22 cellular contexts compared by ENCODE assay signal in the genomic region with DNA sequence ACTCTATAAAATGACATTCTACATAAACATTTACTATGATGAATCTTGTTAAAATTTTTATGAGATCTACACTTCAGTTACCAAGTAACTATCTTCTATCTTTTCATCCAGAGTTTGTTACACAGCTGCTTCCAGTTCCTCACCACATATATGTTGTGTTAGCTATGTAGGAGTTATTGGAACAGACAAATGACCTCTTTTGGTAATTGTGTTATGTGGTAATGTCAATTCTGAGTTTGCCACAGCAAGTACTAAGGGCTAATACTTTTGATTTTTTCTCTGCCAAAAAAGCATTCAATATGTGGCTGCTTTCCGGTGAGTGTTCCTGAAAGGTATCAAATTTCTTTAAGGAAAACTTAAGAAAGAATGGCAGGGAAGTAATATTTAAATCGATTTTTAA.
"Had no signal": no experiment of that assay in that cellular context is flagged by ENCODE, and none has a peak within 500 bp of the region (broad histone marks: within the 10 kb centered on the region; RNA-seq: fewer than 3 reads in every experiment).

No MANE protein-coding gene starts in this region.

- ATAC-seq: activated naive CD4-positive, alpha-beta T cell treated with anti-CD3 and anti-CD28 coated beads, Interleukin-2, amount 50 U/mL, for 72 hours; left colon had no signal

- H3K4me1 Mint-ChIP-seq: nephron progenitor cell had no signal

- H3K27ac Mint-ChIP-seq: activated naive CD4-positive, alpha-beta T cell treated with anti-CD3 and anti-CD28 coated beads, Interleukin-2, amount 50 U/mL, for 72 hours; activated T-helper 1 cell treated with anti-CD3 and anti-CD28 coated beads, Interleukin-12 subunit alpha, Interleukin-12 subunit beta, Interleukin-2, Interleukin-4 antibody, amounts not matched to agents 30 ng/mL and 10 ng/mL and 1 ng/mL, durations not matched to agents 14 hours and 24 hours and 36 hours; nephron progenitor cell; stimulated activated naive CD8-positive, alpha-beta T cell treated with anti-CD3 and anti-CD28 coated beads, Interleukin-15, Interleukin-2, amounts not matched to agents 100 ng/mL and 50 ng/mL, for 24 hours; T-helper 1 cell treated with Interleukin-12 subunit alpha and Interleukin-12 subunit beta and Interleukin-4 antibody, amounts not matched to agents 30 μg/mL and 1 μg/mL, for 36 hours had no signal

- FAIRE-seq: endometrium, islet of Langerhans had no signal

- H3K36me3 Mint-ChIP-seq: activated naive CD4-positive, alpha-beta T cell treated with anti-CD3 and anti-CD28 coated beads, Interleukin-2, amount 50 U/mL, for 72 hours had no signal

- H3K9me3 Mint-ChIP-seq: activated T-helper 1 cell treated with anti-CD3 and anti-CD28 coated beads, Interleukin-12 subunit alpha, Interleukin-12 subunit beta, Interleukin-2, Interleukin-4 antibody, amounts not matched to agents 30 ng/mL and 10 ng/mL and 1 ng/mL, durations not matched to agents 14 hours and 24 hours and 36 hours; nephron progenitor cell; T-helper 1 cell treated with Interleukin-12 subunit alpha and Interleukin-12 subunit beta and Interleukin-4 antibody, amounts not matched to agents 30 μg/mL and 1 μg/mL, for 36 hours had no signal

- H3K27me3 ChIP-seq: suprapubic skin, transverse colon, vagina had no signal

- H3K4me3 ChIP-seq: lung, suprapubic skin, transverse colon, vagina had no signal

- H3K4me1 ChIP-seq: suprapubic skin, transverse colon, vagina had no signal

- DNase-seq: activated CD4-positive, alpha-beta T cell treated with anti-CD3 and anti-CD28 coated beads, Interleukin-2, amount 50 U/mL, for 48 hours; activated gamma-delta T cell treated with Interleukin-2 at 50 U/mL for 16 hours; activated T-cell treated with anti-CD3 and anti-CD28 coated beads for 4 hours; amniotic stem cell; cerebellar nuclear complex; cortex of kidney; left colon; midbrain; nephron progenitor cell; occipital lobe; stimulated activated CD4-positive, alpha-beta T cell treated with anti-CD3 and anti-CD28 coated beads, Interleukin-1b, Interleukin-23, amount 100 ng/mL, for 48 hours; transverse colon; WERI-Rb-1 had no signal

- H3K27ac ChIP-seq: suprapubic skin, transverse colon, vagina, WERI-Rb-1 had no signal

- H3K36me3 ChIP-seq: suprapubic skin, transverse colon, vagina, WERI-Rb-1 had no signal

- H3K4me3 Mint-ChIP-seq: activated T-helper 1 cell treated with anti-CD3 and anti-CD28 coated beads, Interleukin-12 subunit alpha, Interleukin-12 subunit beta, Interleukin-2, Interleukin-4 antibody, amounts not matched to agents 30 ng/mL and 10 ng/mL and 1 ng/mL, durations not matched to agents 14 hours and 24 hours and 36 hours; nephron progenitor cell; stimulated activated naive CD8-positive, alpha-beta T cell treated with anti-CD3 and anti-CD28 coated beads, Interleukin-15, Interleukin-2, amounts not matched to agents 100 ng/mL and 50 ng/mL, for 24 hours; T-helper 1 cell treated with Interleukin-12 subunit alpha and Interleukin-12 subunit beta and Interleukin-4 antibody, amounts not matched to agents 30 μg/mL and 1 μg/mL, for 36 hours had no signal

- H3K27me3 Mint-ChIP-seq: stimulated activated naive CD8-positive, alpha-beta T cell treated with anti-CD3 and anti-CD28 coated beads, Interleukin-15, Interleukin-2, amounts not matched to agents 100 ng/mL and 50 ng/mL, for 24 hours had no signal

- H3K9me3 ChIP-seq: suprapubic skin, transverse colon, vagina had no signal
